ENCODE assay signal across 8 cellular contexts in genomic region chr6:2876210-2877056, GRCh38. TPM values are rescaled to one million over a fixed set of nuclear protein-coding genes. Genes with fewer than 3 reads are reported as not detected.
DNase-seq lines count a peak whose midpoint lies in the region; TF ChIP-seq lines count a peak whose summit lies in the region.

No MANE protein-coding gene starts in this region.

- no peaks in the 10 kb centered on the region for H3K36me3 ChIP-seq in neutrophil

- no peaks in the 10 kb centered on the region for H3K9me3 ChIP-seq in neutrophil

- H3K4me3 Mint-ChIP-seq in activated T-helper 2 cell treated with anti-CD3 and anti-CD28 coated beads, Interferon-gamma antibody, Interleukin-2, Interleukin-4, amounts not matched to agents 10 μg/mL and 5 μg/mL and 100 μg/mL, durations not matched to agents 14 hours and 24 hours and 36 hours (ENCODE audit: low read depth), result peak overlapping the region; percentile 86

- intact Hi-C loops in activated T-helper 2 cell treated with anti-CD3 and anti-CD28 coated beads, Interferon-gamma antibody, Interleukin-2, Interleukin-4, amounts not matched to agents 10 μg/mL and 5 μg/mL and 100 μg/mL, durations not matched to agents 14 hours and 24 hours and 36 hours (cut with micrococcal nuclease), result loop anchor here (1.0 kb wide), 1 partner anchor 19 kb away; no protein-coding TSS in a partner anchor

- H3K36me3 Mint-ChIP-seq in activated T-helper 2 cell treated with anti-CD3 and anti-CD28 coated beads, Interferon-gamma antibody, Interleukin-2, Interleukin-4, amounts not matched to agents 10 μg/mL and 5 μg/mL and 100 μg/mL, durations not matched to agents 14 hours and 24 hours and 36 hours (ENCODE audit: low read depth), result peaks cover 39% of the 10 kb centered on the region

- no peaks in the 10 kb centered on the region for H3K27me3 ChIP-seq in neutrophil

- H3K4me3 ChIP-seq in neutrophil (ENCODE audit: low read depth in 1 of 2, low read length in 1 of 2), result peak overlapping the region; percentile 80 to 82

- peaks cover 65% of the 10 kb centered on the region for H3K4me1 Mint-ChIP-seq in activated T-helper 2 cell treated with anti-CD3 and anti-CD28 coated beads, Interferon-gamma antibody, Interleukin-2, Interleukin-4, amounts not matched to agents 10 μg/mL and 5 μg/mL and 100 μg/mL, durations not matched to agents 14 hours and 24 hours and 36 hours (ENCODE audit: low read depth)

- H3K9me3 Mint-ChIP-seq in activated T-helper 2 cell treated with anti-CD3 and anti-CD28 coated beads, Interferon-gamma antibody, Interleukin-2, Interleukin-4, amounts not matched to agents 10 μg/mL and 5 μg/mL and 100 μg/mL, durations not matched to agents 14 hours and 24 hours and 36 hours, result peaks cover 10% of the 10 kb centered on the region

- H3K27ac ChIP-seq in neutrophil, result peak overlapping the region; percentile 78

- H3K27me3 Mint-ChIP-seq in activated T-helper 2 cell treated with anti-CD3 and anti-CD28 coated beads, Interferon-gamma antibody, Interleukin-2, Interleukin-4, amounts not matched to agents 10 μg/mL and 5 μg/mL and 100 μg/mL, durations not matched to agents 14 hours and 24 hours and 36 hours (ENCODE audit: low read depth), result no peaks in the 10 kb centered on the region

- TF ChIP-seq CTCF in neutrophil (IDR thresholded peaks at IDR 0.05), result no peak

- peak; percentile 73 for DNase-seq in GM04504 (ENCODE audit: low read depth)
- DNase-seq in HK-2 (ENCODE audit: unreplicated experiment), result peak; percentile 66
- DNase-seq in activated T-helper 2 cell treated with anti-CD3 and anti-CD28 coated beads, Interferon-gamma antibody, Interleukin-2, Interleukin-4, amounts not matched to agents 10 μg/mL and 5 μg/mL and 100 μg/mL, durations not matched to agents 14 hours and 24 hours and 36 hours (ENCODE audit: low spot score), result no peak
- DNase-seq in glomerular endothelial cell (ENCODE audit: extremely low read depth, low read depth, low spot score), result peak; percentile 94
- DNase-seq in germinal center (ENCODE audit: low spot score), result no peak
- no peak for DNase-seq in effector CD4-positive, alpha-beta T cell
- no peak for DNase-seq in central memory CD4-positive, alpha-beta T cell

- peak overlapping the region; percentile 99 for H3K27ac Mint-ChIP-seq in activated T-helper 2 cell treated with anti-CD3 and anti-CD28 coated beads, Interferon-gamma antibody, Interleukin-2, Interleukin-4, amounts not matched to agents 10 μg/mL and 5 μg/mL and 100 μg/mL, durations not matched to agents 14 hours and 24 hours and 36 hours

- peaks cover 48 to 49% of the 10 kb centered on the region in 2 experiments for H3K4me1 ChIP-seq in neutrophil (ENCODE audit: control insufficient read depth in 1 of 2, insufficient read depth in 1 of 2, low read depth in 1 of 2, low read length in 1 of 2)

RNA-seq across cellular contexts. Expression of gene SERPINB9, which starts 26.7 kb away (rescaled TPM):
- total RNA-seq in activated T-helper 2 cell treated with anti-CD3 and anti-CD28 coated beads, Interferon-gamma antibody, Interleukin-2, Interleukin-4, amounts not matched to agents 10 μg/mL and 5 μg/mL and 100 μg/mL, durations not matched to agents 14 hours and 24 hours and 36 hours, result 120 and 123 TPM in 2 replicates
- total RNA-seq in glomerular endothelial cell, result 97.6 and 146 TPM in 2 replicates

RNA-seq across cellular contexts. Expression of gene SERPINB1, which starts 34.8 kb away (rescaled TPM):
- total RNA-seq in activated T-helper 2 cell treated with anti-CD3 and anti-CD28 coated beads, Interferon-gamma antibody, Interleukin-2, Interleukin-4, amounts not matched to agents 10 μg/mL and 5 μg/mL and 100 μg/mL, durations not matched to agents 14 hours and 24 hours and 36 hours, result 102 and 103 TPM in 2 replicates
- total RNA-seq in glomerular endothelial cell, result 25.0 and 34.7 TPM in 2 replicates

Comparison
In these comparisons a context has a peak if more than half of its experiments do, and no peak if none do; other contexts are left out.
1. DNase-seq: peak in GM04504 (single experiment), HK-2 (single experiment) and glomerular endothelial cell (single experiment); none in activated T-helper 2 cell treated with anti-CD3 and anti-CD28 coated beads, Interferon-gamma antibody, Interleukin-2, Interleukin-4, amounts not matched to agents 10 μg/mL and 5 μg/mL and 100 μg/mL, durations not matched to agents 14 hours and 24 hours and 36 hours (single experiment), germinal center (single experiment), effector CD4-positive, alpha-beta T cell (single experiment) and central memory CD4-positive, alpha-beta T cell (single experiment).